In the genomic region with DNA sequence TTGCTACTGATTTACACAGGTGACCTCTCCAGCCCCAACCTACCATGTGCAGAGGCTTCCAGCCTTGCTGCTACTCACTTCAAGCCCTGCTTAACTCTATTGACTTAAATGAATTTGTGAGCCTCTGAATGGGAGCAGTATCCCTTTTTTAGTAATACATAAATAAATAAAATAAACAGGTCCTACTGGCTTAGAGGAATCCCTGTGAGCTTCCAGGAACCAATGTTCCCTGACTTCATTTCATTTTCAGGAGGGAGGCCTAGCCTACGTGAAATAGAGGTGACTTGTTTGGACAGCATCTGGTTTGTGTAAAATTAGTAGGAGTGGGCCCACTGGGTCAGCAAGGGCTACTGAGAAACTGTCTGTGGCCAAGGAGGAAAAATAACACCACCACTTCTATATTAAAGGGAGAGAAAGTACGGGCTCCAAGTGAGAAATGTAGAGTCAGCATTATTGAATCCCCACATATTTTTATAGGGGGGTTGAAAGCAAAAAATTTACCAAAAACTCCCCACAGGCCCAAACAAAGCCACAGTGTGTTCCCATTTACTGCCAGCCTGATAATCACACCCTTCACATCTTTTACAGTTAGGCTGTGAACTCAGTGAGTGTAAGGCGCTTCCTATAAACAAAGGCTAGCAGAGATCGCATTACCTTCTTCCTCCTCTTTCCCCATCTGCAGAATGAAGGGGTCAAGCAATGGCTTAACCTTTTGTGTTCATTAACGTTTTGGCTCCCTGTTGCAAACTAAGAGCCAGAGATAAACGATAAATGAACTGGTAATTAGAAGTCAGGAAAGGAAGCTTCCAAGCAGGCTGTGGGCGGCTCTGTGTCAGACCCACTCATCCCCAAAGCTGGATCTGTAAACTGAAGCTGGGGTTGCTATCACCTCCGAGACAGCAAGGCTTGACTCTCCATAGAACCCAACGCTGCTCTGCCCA, we compare ENCODE assay signal across 22 cellular contexts.
DNase-seq lines count a peak whose midpoint lies in the region; ATAC-seq, FAIRE-seq and TF ChIP-seq lines count a peak whose summit lies in the region.
"Had no signal": no experiment of that assay in that cellular context is flagged by ENCODE, and none has a peak within 500 bp of the region (broad histone marks: within the 10 kb centered on the region; RNA-seq: fewer than 3 reads in every experiment).

No MANE protein-coding gene starts in this region.

- H3K9me1 ChIP-seq in IMR-90 (ENCODE audit: insufficient read depth, low read length): no peaks in the 10 kb centered on the region

- TF ChIP-seq POLR2A in A549 (IDR thresholded peaks at IDR 0.05; ENCODE audit: low read length): no peak
- no peak for TF ChIP-seq POLR2A in IMR-90 (IDR thresholded peaks at IDR 0.05; ENCODE audit: low read depth, low read length)

- CTCF ChIA-PET in A549 (lab: Yijun Ruan, JAX) (interaction anchor here (0.5 to 2.5 kb wide), 2 partner anchors 114 to 253 kb away, joined by 3 to 7 read pairs; no protein-coding TSS in a partner anchor), IMR-90 (lab: Yijun Ruan, JAX) (interaction anchor here (0.7 kb wide), 1 partner anchor 18 kb away, joined by 3 read pairs; no protein-coding TSS in a partner anchor)

- H3K36me3 ChIP-seq in IMR-90 (ENCODE audit: control insufficient read depth, insufficient read depth, low read length): no peaks in the 10 kb centered on the region
- no peaks in the 10 kb centered on the region for H3K36me3 ChIP-seq in mesenchymal stem cell (ENCODE audit: control insufficient read depth in 1 of 2, insufficient read depth in 2 of 2, low read depth in 1 of 2, low read length in 2 of 2)
- H3K36me3 ChIP-seq in small intestine (ENCODE audit: control insufficient read depth in 2 of 2, insufficient read depth in 2 of 2, low read length in 2 of 2): no peaks in the 10 kb centered on the region
- H3K36me3 ChIP-seq: ascending aorta, Peyer's patch had no signal

- no peak overlapping the region; the same call in 1 of the 2 replicates for H3K18ac ChIP-seq in IMR-90 (ENCODE audit: low read depth, low read length)
- peak overlapping the region; percentile 45 to 71 for H3K18ac ChIP-seq in mesenchymal stem cell (ENCODE audit: low read depth in 1 of 2, low read length in 2 of 2)

- H2BK15ac ChIP-seq in IMR-90 (ENCODE audit: low read depth, low read length) (no peak overlapping the region), mesenchymal stem cell (ENCODE audit: low read depth, poor library complexity, severe bottlenecking) (no peak overlapping the region)

- POLR2A ChIA-PET in A549 (lab: Yijun Ruan, JAX): no interaction called here
- POLR2A ChIA-PET in IMR-90 (lab: Charles Lee; ENCODE audit: unreplicated experiment): no interaction called here

- H3K4me2 ChIP-seq in A549 (no peak overlapping the region), IMR-90 (ENCODE audit: low read depth, low read length) (no peak overlapping the region), mesenchymal stem cell (ENCODE audit: low read length, poor library complexity, severe bottlenecking) (no peak overlapping the region)

- H4K8ac ChIP-seq in IMR-90 (ENCODE audit: low read depth in 2 of 2, low read length in 2 of 2) (no peak overlapping the region), mesenchymal stem cell (ENCODE audit: low read length) (peak overlapping the region; percentile 78)

- no peak for DNase-seq in A549 (ENCODE audit: low read depth in 1 of 2, low spot score in 1 of 2)
- no peak for DNase-seq in IMR-90
- DNase-seq in amniotic epithelial cell (ENCODE audit: low read depth): peak; percentile 96
- peak; percentile 78 for DNase-seq in mesenchymal stem cell
- no peak for DNase-seq in COR-L47 (lab: John Stamatoyannopoulos, UW)
- DNase-seq in MV-4-11 (lab: John Stamatoyannopoulos, UW): no peak
- no peak for DNase-seq in small intestine
- DNase-seq: activated CD8-positive, alpha-beta memory T cell treated with anti-CD3 and anti-CD28 coated beads for 24 hours; activated gamma-delta T cell; Calu3; GDM1; hippocampal formation; left colon; NCI-H1092 treated with DMSO at 0.1 percent for 48 hours; NCI-H446 treated with DMSO at 0.1 percent for 48 hours; Peyer's patch had no signal

- H3K4ac ChIP-seq in IMR-90 (ENCODE audit: low read depth, low read length) (no peak overlapping the region), mesenchymal stem cell (ENCODE audit: low read depth in 1 of 2, low read length in 2 of 2) (peak overlapping the region in 1 of 2 experiments; percentile 71)

- H3K56ac ChIP-seq in IMR-90 (ENCODE audit: extremely low read depth, insufficient read depth, low read length): no peak overlapping the region

- ATAC-seq in A549 (no peak), IMR-90 (ENCODE audit: low read depth) (peak; percentile 81), HG03354 (IDR thresholded peaks at IDR 0.05; ENCODE audit: poor library complexity, severe bottlenecking, unreplicated experiment) (no peak)
- ATAC-seq: esophagus mucosa, HCT116, left colon, SK-N-SH treated with all-trans-retinoic acid at 6 μM for 48 hours had no signal

- no peak overlapping the region for H3K4me3 ChIP-seq in A549
- no peak overlapping the region for H3K4me3 ChIP-seq in IMR-90 (ENCODE audit: insufficient read depth, low read depth, low read length)
- H3K4me3 ChIP-seq in mesenchymal stem cell (ENCODE audit: insufficient read depth in 1 of 2, low read depth in 1 of 2, low read length in 2 of 2): no peak overlapping the region
- H3K4me3 ChIP-seq in small intestine (ENCODE audit: low read depth in 1 of 2, low read length in 2 of 2): no peak overlapping the region
- H3K4me3 ChIP-seq: ascending aorta, Peyer's patch had no signal

- no peak overlapping the region for H2AK9ac ChIP-seq in IMR-90 (replicated peaks; ENCODE audit: low read depth, low read length, poor library complexity)

- H2BK5ac ChIP-seq in IMR-90 (ENCODE audit: low read depth, low read length, poor library complexity, severe bottlenecking) (no peak overlapping the region), mesenchymal stem cell (ENCODE audit: low read depth, low read length, poor library complexity, severe bottlenecking) (no peak overlapping the region)

- dilution Hi-C loops in IMR-90 (cut with HindIII; ENCODE audit: low sequenced_read_pairs, unreplicated experiment): no loop called here

- no peak for TF ChIP-seq RAD21 in A549 (conservative IDR thresholded peaks at IDR 0.05 in 1 of 2, IDR thresholded peaks at IDR 0.05 in 1 of 2)
- no peak for TF ChIP-seq RAD21 in IMR-90 (IDR thresholded peaks at IDR 0.05; ENCODE audit: low read length)

- peak overlapping the region; percentile 75 to 82 for H2BK12ac ChIP-seq in mesenchymal stem cell (ENCODE audit: low read length in 2 of 2)

- TF ChIP-seq CTCF in A549 (IDR thresholded peaks at IDR 0.05) (no peak), IMR-90 (conservative IDR thresholded peaks at IDR 0.05; ENCODE audit: low read depth, low read length) (no peak)

- H3K9ac ChIP-seq in IMR-90 (ENCODE audit: low read depth, low read length): no peak overlapping the region
- H3K9ac ChIP-seq in mesenchymal stem cell (ENCODE audit: low read length): no peak overlapping the region

- no peaks in the 10 kb centered on the region for H3K79me1 ChIP-seq in IMR-90 (ENCODE audit: low read depth in 1 of 2, low read length in 2 of 2)
- H3K79me1 ChIP-seq in mesenchymal stem cell (replicated peaks; ENCODE audit: low read length, poor library complexity, severe bottlenecking): no peaks in the 10 kb centered on the region

- H4K20me1 ChIP-seq in IMR-90 (ENCODE audit: insufficient read depth, low read length): no peaks in the 10 kb centered on the region

- H3K14ac ChIP-seq in IMR-90 (replicated peaks; ENCODE audit: low read depth, low read length) (no peak overlapping the region), mesenchymal stem cell (ENCODE audit: low read length in 2 of 2) (no peak overlapping the region)

- FAIRE-seq in A549 (lab: Jason Lieb, UNC) (no peak), small intestine (lab: Jason Lieb, UNC) (no peak)
- FAIRE-seq: GM12892 had no signal

- H3K27me3 ChIP-seq in IMR-90 (ENCODE audit: control insufficient read depth, insufficient read depth, low read length) (no peaks in the 10 kb centered on the region; the same call in none of the 2 replicates), mesenchymal stem cell (ENCODE audit: control insufficient read depth in 1 of 2, insufficient read depth in 1 of 2, low read length in 2 of 2) (no peaks in the 10 kb centered on the region), small intestine (ENCODE audit: control insufficient read depth in 2 of 2, insufficient read depth in 2 of 2, low read length in 2 of 2) (peaks cover 0 to 4% of the 10 kb centered on the region in 2 donors)
- H3K27me3 ChIP-seq: ascending aorta had no signal

- BruUV-seq in IMR-90 (replicated peaks; lab: Mats Ljungman, UMichigan): no TSS peak

- intact Hi-C loops in IMR-90 (cut with micrococcal nuclease): no loop called here

- no peak overlapping the region for H3K27ac ChIP-seq in A549
- H3K27ac ChIP-seq in IMR-90 (ENCODE audit: insufficient read depth, low read length): no peak overlapping the region
- peak overlapping the region; percentile 43 for H3K27ac ChIP-seq in mesenchymal stem cell (ENCODE audit: low read length, poor library complexity, severe bottlenecking)
- peak overlapping the region in 1 of 2 donors; percentile 68 for H3K27ac ChIP-seq in small intestine (ENCODE audit: low read depth in 1 of 2, low read length in 1 of 2)
- H3K27ac ChIP-seq: ascending aorta, Peyer's patch had no signal

- H3K9me3 ChIP-seq in A549: peaks cover 5% of the 10 kb centered on the region; the same call in 2 of the 3 replicates
- no peaks in the 10 kb centered on the region for H3K9me3 ChIP-seq in IMR-90 (ENCODE audit: control insufficient read depth, insufficient read depth, low read length)
- peaks cover 3% of the 10 kb centered on the region for H3K9me3 ChIP-seq in mesenchymal stem cell (ENCODE audit: control insufficient read depth, low read length)
- H3K9me3 ChIP-seq in small intestine (ENCODE audit: control insufficient read depth, low read depth): no peaks in the 10 kb centered on the region
- H3K9me3 ChIP-seq: ascending aorta, Peyer's patch had no signal

- H4K5ac ChIP-seq in IMR-90 (ENCODE audit: low read depth, low read length): no peak overlapping the region

- no peak overlapping the region for H2BK20ac ChIP-seq in IMR-90 (ENCODE audit: low read depth, low read length)

- H3K23ac ChIP-seq in IMR-90 (ENCODE audit: low read depth, low read length): no peak overlapping the region
- no peak overlapping the region for H3K23ac ChIP-seq in mesenchymal stem cell (ENCODE audit: low read length in 2 of 2)

- in situ Hi-C loops in IMR-90 (cut with MboI; ENCODE audit: low sequenced_read_pairs): no loop called here

- H2AK5ac ChIP-seq in IMR-90 (ENCODE audit: low read depth, low read length) (no peak overlapping the region), mesenchymal stem cell (ENCODE audit: low read length, severe bottlenecking) (no peak overlapping the region)

- WGBS in A549 (ENCODE audit: missing lambda C conversion rate): 62% methylated on average over 9 of the region's 9 CpGs
- WGBS in IMR-90 (ENCODE audit: extremely low coverage in 2 of 2, insufficient read length in 1 of 2), 2 experiments: no CpG with 5 or more reads among the region's 9 CpGs
- WGBS in mesenchymal stem cell: 10% methylated on average over 6 of the region's 9 CpGs
- WGBS in small intestine, 3 donors: 41 to 47% (median 44%) methylated on average over 9 of the region's 9 CpGs

- H4K91ac ChIP-seq in IMR-90 (ENCODE audit: insufficient read depth, low read depth, low read length): no peak overlapping the region
- peak overlapping the region; percentile 5 for H4K91ac ChIP-seq in mesenchymal stem cell (ENCODE audit: low read length)

- TF ChIP-seq EP300 in A549 (IDR thresholded peaks at IDR 0.05): no peak

- H2AFZ ChIP-seq in IMR-90 (replicated peaks; ENCODE audit: low read length, poor library complexity) (no peak overlapping the region), mesenchymal stem cell (ENCODE audit: low read depth, low read length) (no peak overlapping the region)

- no peak overlapping the region for H2BK120ac ChIP-seq in IMR-90 (ENCODE audit: low read depth, low read length)
- peak overlapping the region; percentile 82 for H2BK120ac ChIP-seq in mesenchymal stem cell (ENCODE audit: low read depth, low read length)

- H3K4me1 ChIP-seq in A549 (0 out of 3 replicates have a peak, but pooled peaks cover 6% of the 10 kb centered on the region), IMR-90 (ENCODE audit: control insufficient read depth, insufficient read depth, low read length) (peaks cover 6% of the 10 kb centered on the region; the same call in 1 of the 2 replicates), mesenchymal stem cell (ENCODE audit: control insufficient read depth, insufficient read depth, low read depth, low read length) (no peaks in the 10 kb centered on the region), small intestine (ENCODE audit: control insufficient read depth in 2 of 2, insufficient read depth in 1 of 2, low read depth in 1 of 2, low read length in 1 of 2) (no peaks in the 10 kb centered on the region)
- H3K4me1 ChIP-seq: ascending aorta, Peyer's patch had no signal

Comparison
In these comparisons a context has a peak if more than half of its experiments do, and no peak if none do; other contexts are left out.
1. DNase-seq: peak in amniotic epithelial cell (single experiment) and mesenchymal stem cell (single experiment); none in A549 (0 of 2), IMR-90 (single experiment), COR-L47 (single experiment), MV-4-11 (single experiment) and small intestine (single experiment).